ENCODE assay signal across 1 cellular context in genomic region chr3:40695848-40696247, GRCh38.
TF ChIP-seq lines count a peak whose summit lies in the region.

No MANE protein-coding gene starts in this region.

TF ChIP-seq in GM23338, 12 proteins besides CTCF, POLR2A, EP300 and RAD21 (continued from another document):
- TF ChIP-seq ZNF462 (CRISPR knock-in tag; IDR thresholded peaks at IDR 0.05), result no peak
- TF ChIP-seq ETS1 (IDR thresholded peaks at IDR 0.05), result no peak
- no peak for TF ChIP-seq EZH2phosphoT487 (IDR thresholded peaks at IDR 0.05; ENCODE audit: unreplicated experiment)
- TF ChIP-seq ZNF331 (CRISPR knock-in tag; IDR thresholded peaks at IDR 0.05; ENCODE audit: low read depth), result no peak
- TF ChIP-seq REST (IDR thresholded peaks at IDR 0.05; ENCODE audit: unreplicated experiment), result no peak
